In genomic region chr2:226300487-226300886, GRCh38 we compare ENCODE assay signal across 14 cellular contexts.
DNase-seq lines count a peak whose midpoint lies in the region; ATAC-seq lines count a peak whose summit lies in the region.
"Had no signal": no experiment of that assay in that cellular context is flagged by ENCODE, and none has a peak within 500 bp of the region (broad histone marks: within the 10 kb centered on the region; RNA-seq: fewer than 3 reads in every experiment).

No MANE protein-coding gene starts in this region.

- H3K27me3 Mint-ChIP-seq in activated naive CD8-positive, alpha-beta T cell treated with anti-CD3 and anti-CD28 coated beads, Interleukin-2, amount 50 U/mL, for 24 hours = peaks cover 5% of the 10 kb centered on the region

- no peaks in the 10 kb centered on the region for H3K36me3 Mint-ChIP-seq in activated naive CD8-positive, alpha-beta T cell treated with anti-CD3 and anti-CD28 coated beads, Interleukin-2, amount 50 U/mL, for 24 hours (ENCODE audit: low read depth)

- H3K4me1 Mint-ChIP-seq in activated naive CD8-positive, alpha-beta T cell treated with anti-CD3 and anti-CD28 coated beads, Interleukin-2, amount 50 U/mL, for 24 hours = no peaks in the 10 kb centered on the region
- H3K4me1 Mint-ChIP-seq: GM23338 had no signal

- ATAC-seq in GM19043 (IDR thresholded peaks at IDR 0.05; ENCODE audit: low read depth, unreplicated experiment) (peak; percentile 99), GM21723 (IDR thresholded peaks at IDR 0.05; ENCODE audit: unreplicated experiment) (peak; percentile 76), HG03457 (IDR thresholded peaks at IDR 0.05; ENCODE audit: unreplicated experiment) (peak; percentile 85)
- no peak for ATAC-seq in activated naive CD8-positive, alpha-beta T cell treated with anti-CD3 and anti-CD28 coated beads, Interleukin-2, amount 50 U/mL, for 24 hours
- ATAC-seq: activated T-cell treated with anti-CD3 and anti-CD28 coated beads, Interleukin-2, amount 50 U/mL, for 72 hours; GM23338 had no signal

- no peak overlapping the region for H3K27ac Mint-ChIP-seq in activated naive CD8-positive, alpha-beta T cell treated with anti-CD3 and anti-CD28 coated beads, Interleukin-2, amount 50 U/mL, for 24 hours
- H3K27ac Mint-ChIP-seq: activated T-cell treated with anti-CD3 and anti-CD28 coated beads, Interleukin-2, amount 50 U/mL, for 72 hours; GM23338; stimulated activated naive CD8-positive, alpha-beta T cell treated with anti-CD3 and anti-CD28 coated beads, Interleukin-15, Interleukin-2, amounts not matched to agents 100 ng/mL and 50 ng/mL, for 24 hours had no signal

- peak; percentile 3 for DNase-seq in pons (ENCODE audit: low spot score)
- DNase-seq in A172 (ENCODE audit: low spot score) = no peak
- DNase-seq in stimulated activated CD4-positive, alpha-beta T cell treated with anti-CD3 and anti-CD28 coated beads, Interleukin-12 subunit alpha, Interleukin-12 subunit beta, amount 100 ng/mL, for 4 hours = no peak
- DNase-seq in activated naive CD8-positive, alpha-beta T cell treated with anti-CD3 and anti-CD28 coated beads, Interleukin-2, amount 50 U/mL, for 24 hours = no peak
- DNase-seq: activated T-cell treated with anti-CD3 and anti-CD28 coated beads, Interleukin-2, amount 50 U/mL, for 72 hours; DMS79 treated with DMSO at 0.1 percent for 48 hours; NCI-H1092 treated with DMSO at 0.1 percent for 48 hours; NCI-H2227 treated with DMSO at 0.1 percent for 48 hours; nucleus accumbens had no signal

- H3K9me3 Mint-ChIP-seq in activated naive CD8-positive, alpha-beta T cell treated with anti-CD3 and anti-CD28 coated beads, Interleukin-2, amount 50 U/mL, for 24 hours = no peaks in the 10 kb centered on the region
- H3K9me3 Mint-ChIP-seq: activated T-cell treated with anti-CD3 and anti-CD28 coated beads, Interleukin-2, amount 50 U/mL, for 72 hours; GM23338; stimulated activated naive CD8-positive, alpha-beta T cell treated with anti-CD3 and anti-CD28 coated beads, Interleukin-15, Interleukin-2, amounts not matched to agents 100 ng/mL and 50 ng/mL, for 24 hours had no signal

- H3K4me3 Mint-ChIP-seq in activated naive CD8-positive, alpha-beta T cell treated with anti-CD3 and anti-CD28 coated beads, Interleukin-2, amount 50 U/mL, for 24 hours = no peak overlapping the region
- H3K4me3 Mint-ChIP-seq: activated T-cell treated with anti-CD3 and anti-CD28 coated beads, Interleukin-2, amount 50 U/mL, for 72 hours; GM23338; stimulated activated naive CD8-positive, alpha-beta T cell treated with anti-CD3 and anti-CD28 coated beads, Interleukin-15, Interleukin-2, amounts not matched to agents 100 ng/mL and 50 ng/mL, for 24 hours had no signal
